25 cellular contexts compared by ENCODE assay signal in the genomic region with DNA sequence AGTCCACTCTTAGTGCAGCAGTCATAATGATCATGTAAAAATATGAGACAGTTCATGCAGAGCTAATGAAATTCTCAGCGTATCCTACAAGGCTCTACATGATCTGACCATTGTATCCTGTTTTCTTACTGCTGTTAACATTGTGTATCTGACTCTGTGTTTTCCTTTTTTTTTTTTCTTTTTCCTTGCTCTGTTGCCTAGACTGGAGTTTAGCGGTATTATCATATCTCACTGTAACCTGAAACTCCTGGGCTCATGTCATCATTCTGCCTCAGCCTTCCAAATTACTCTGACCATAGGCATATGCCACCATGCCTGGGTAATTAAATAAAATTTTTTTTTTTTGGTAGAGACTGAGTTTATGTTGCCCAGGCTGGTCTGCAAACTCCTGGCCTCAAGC. TPM values are rescaled to one million over a fixed set of nuclear protein-coding genes. Genes with fewer than 3 reads are reported as not detected.
"Had no signal": no experiment of that assay in that cellular context is flagged by ENCODE, and none has a peak within 500 bp of the region (broad histone marks: within the 10 kb centered on the region; RNA-seq: fewer than 3 reads in every experiment).

No MANE protein-coding gene starts in this region.

- H3K9me3 Mint-ChIP-seq: activated naive CD4-positive, alpha-beta T cell treated with anti-CD3 and anti-CD28 coated beads, Interleukin-2, amount 50 U/mL, for 24 hours; brain; mesothelial cell of epicardium; naive thymus-derived CD8-positive, alpha-beta T cell; neural progenitor cell; stimulated activated naive B cell treated with anti-CD40 and anti-IgM and Interleukin-4, amounts not matched to agents 10 μg/mL and 1 μg/mL and 100 μg/mL, for 72 hours had no signal

- H3K27ac Mint-ChIP-seq: activated naive CD4-positive, alpha-beta T cell treated with anti-CD3 and anti-CD28 coated beads, Interleukin-2, amount 50 U/mL, for 24 hours; brain; mesothelial cell of epicardium; neural progenitor cell; stimulated activated naive B cell treated with anti-CD40 and anti-IgM and Interleukin-4, amounts not matched to agents 10 μg/mL and 1 μg/mL and 100 μg/mL, for 72 hours had no signal

- H3K4me3 ChIP-seq: hepatocyte, neural progenitor cell, sigmoid colon, smooth muscle cell, transverse colon had no signal

- ATAC-seq: foreskin keratinocyte; left ventricle myocardium superior; naive thymus-derived CD8-positive, alpha-beta T cell; stimulated activated naive B cell treated with anti-CD40 and anti-IgM and Interleukin-4, amounts not matched to agents 10 μg/mL and 1 μg/mL and 100 μg/mL, for 72 hours had no signal

- DNase-seq: activated gamma-delta T cell; dermis blood vessel endothelial cell; effector CD8-positive, alpha-beta T cell; foreskin keratinocyte; left ventricle myocardium superior; mammary epithelial cell; naive thymus-derived CD8-positive, alpha-beta T cell; retina; stimulated activated CD4-positive, alpha-beta T cell treated with anti-CD3 and anti-CD28 coated beads, Interleukin-15, amount 100 ng/mL, for 24 hours; stimulated activated CD8-positive, alpha-beta memory T cell treated with anti-CD3 and anti-CD28 coated beads, Interleukin-4, amount 100 ng/mL, for 48 hours; stimulated activated naive B cell treated with anti-CD40 and anti-IgM and Interleukin-4, amounts not matched to agents 10 μg/mL and 1 μg/mL and 100 μg/mL, for 72 hours; transverse colon; WERI-Rb-1 had no signal

- H3K4me3 Mint-ChIP-seq: activated naive CD4-positive, alpha-beta T cell treated with anti-CD3 and anti-CD28 coated beads, Interleukin-2, amount 50 U/mL, for 24 hours; brain; mesothelial cell of epicardium; naive thymus-derived CD8-positive, alpha-beta T cell; neural progenitor cell; stimulated activated naive B cell treated with anti-CD40 and anti-IgM and Interleukin-4, amounts not matched to agents 10 μg/mL and 1 μg/mL and 100 μg/mL, for 72 hours had no signal

- H3K27me3 Mint-ChIP-seq: activated naive CD4-positive, alpha-beta T cell treated with anti-CD3 and anti-CD28 coated beads, Interleukin-2, amount 50 U/mL, for 24 hours; brain; naive thymus-derived CD8-positive, alpha-beta T cell; stimulated activated naive B cell treated with anti-CD40 and anti-IgM and Interleukin-4, amounts not matched to agents 10 μg/mL and 1 μg/mL and 100 μg/mL, for 72 hours had no signal

- H3K4me1 Mint-ChIP-seq: brain, mesothelial cell of epicardium, neural progenitor cell had no signal

RNA-seq across cellular contexts. Expression of gene DPEP2NB, which starts 19.5 kb away (rescaled TPM):
- total RNA-seq: aorta; cardiac septum; dermis blood vessel endothelial cell; foreskin keratinocyte; hepatocyte; left ventricle myocardium superior; mammary epithelial cell; mesothelial cell of epicardium; naive thymus-derived CD8-positive, alpha-beta T cell; omental fat pad; posterior vena cava; sigmoid colon; smooth muscle cell; temporal lobe; transverse colon had no signal

RNA-seq across cellular contexts. Expression of gene DPEP2, which starts 35.9 kb away (rescaled TPM):
- total RNA-seq: foreskin keratinocyte, hepatocyte, mammary epithelial cell, mesothelial cell of epicardium, smooth muscle cell had no signal
